13 cellular contexts compared by ENCODE assay signal in the genomic region with DNA sequence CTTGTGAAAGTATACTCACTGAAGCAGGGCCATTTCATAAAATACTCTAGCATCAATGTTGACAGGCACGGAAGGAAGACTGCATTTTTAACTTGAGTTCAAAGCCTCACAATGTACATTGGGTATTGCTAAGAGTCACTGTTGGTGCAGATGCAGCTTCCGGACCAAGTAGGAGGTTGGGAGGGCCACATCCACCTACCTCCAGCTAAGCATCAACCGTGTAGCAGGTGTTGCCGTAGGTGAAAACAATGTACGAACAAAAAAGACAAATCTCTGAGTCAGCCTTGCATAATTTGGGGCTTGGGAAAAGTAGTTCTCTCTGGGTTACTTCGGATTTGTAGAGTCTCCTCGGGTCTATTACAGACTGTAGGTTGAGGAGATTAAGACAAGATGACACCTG. TPM values are rescaled to one million over a fixed set of nuclear protein-coding genes. Genes with fewer than 3 reads are reported as not detected.
DNase-seq lines count a peak whose midpoint lies in the region; ATAC-seq and TF ChIP-seq lines count a peak whose summit lies in the region.
"Had no signal": no experiment of that assay in that cellular context is flagged by ENCODE, and none has a peak within 500 bp of the region (broad histone marks: within the 10 kb centered on the region; RNA-seq: fewer than 3 reads in every experiment).

No MANE protein-coding gene starts in this region.

- 0 out of 2 replicates have a peak overlapping the region, but pooled peaks have one; percentile 44 for H3K27ac ChIP-seq in 22Rv1
- peak overlapping the region; percentile 1; the same call in 1 of the 2 replicates for H3K27ac ChIP-seq in ACC112 (ENCODE audit: low read depth, low read length)
- H3K27ac ChIP-seq in skeletal muscle tissue (ENCODE audit: low read depth, low read length): peak overlapping the region; percentile 9
- H3K27ac ChIP-seq: BLaER1 had no signal

- H3K36me3 ChIP-seq in ACC112 (ENCODE audit: insufficient read depth, low read length): peaks cover 28% of the 10 kb centered on the region; the same call in 1 of the 2 replicates
- H3K36me3 ChIP-seq in skeletal muscle tissue (ENCODE audit: control insufficient read depth in 3 of 3, insufficient read depth in 3 of 3, low read length in 3 of 3): no peaks in the 10 kb centered on the region
- H3K36me3 ChIP-seq: BLaER1, HAP-1 had no signal

- CTCF ChIA-PET in WTC11 (lab: Charles Lee): no interaction called here

- H3K27me3 Mint-ChIP-seq in WTC11 (ENCODE audit: low read depth): no peaks in the 10 kb centered on the region
- H3K27me3 Mint-ChIP-seq: CD8-positive, alpha-beta memory T cell had no signal

- no peak for ATAC-seq in WTC11

- peaks cover 63% of the 10 kb centered on the region for H3K79me2 ChIP-seq in ACC112 (ENCODE audit: control insufficient read depth, insufficient read depth, low read length, unreplicated experiment)

- H3K4me1 ChIP-seq in ACC112 (ENCODE audit: control insufficient read depth, insufficient read depth, low read length, unreplicated experiment) (peaks cover 74% of the 10 kb centered on the region), skeletal muscle tissue (ENCODE audit: control insufficient read depth in 3 of 3, insufficient read depth in 3 of 3, low read length in 3 of 3) (peaks cover 46 to 63% (median 50%) of the 10 kb centered on the region in 3 donors)
- H3K4me1 ChIP-seq: BLaER1, Caco-2 had no signal

- intact Hi-C loops in head of caudate nucleus (cut with DNase I): no loop called here

- DNase-seq in head of caudate nucleus (peak in 25 of 42 donors; percentile 7 to 79 (median 34)), WTC11 (ENCODE audit: low spot score) (no peak), T-helper 9 cell (no peak)
- no peak for DNase-seq in stimulated activated CD4-positive, alpha-beta T cell treated with anti-CD3 and anti-CD28 coated beads, Interleukin-2, amount 100 ng/mL, for 48 hours
- DNase-seq: AML-193; Caco-2; CD8-positive, alpha-beta memory T cell; GF-D8 had no signal

- H3K36me3 Mint-ChIP-seq in WTC11: peaks cover 13% of the 10 kb centered on the region

- H3K9me3 Mint-ChIP-seq in WTC11: peaks cover 5% of the 10 kb centered on the region; the same call in 1 of the 2 replicates

- no peak overlapping the region for H2AFZ ChIP-seq in ACC112 (ENCODE audit: low read length, unreplicated experiment)

- no peaks in the 10 kb centered on the region for H3K9me3 ChIP-seq in skeletal muscle tissue (ENCODE audit: control insufficient read depth in 3 of 3, low read length in 3 of 3)
- H3K9me3 ChIP-seq: BLaER1, Caco-2, HAP-1 had no signal

- POLR2A ChIA-PET in WTC11 (lab: Charles Lee): no interaction called here

- no peak overlapping the region for H3K27ac Mint-ChIP-seq in WTC11
- H3K27ac Mint-ChIP-seq: CD8-positive, alpha-beta memory T cell had no signal

- H3K4me3 Mint-ChIP-seq in WTC11: no peak overlapping the region
- H3K4me3 Mint-ChIP-seq: CD8-positive, alpha-beta memory T cell had no signal

- peaks cover 2% of the 10 kb centered on the region for H3K4me1 Mint-ChIP-seq in WTC11
- H3K4me1 Mint-ChIP-seq: CD8-positive, alpha-beta memory T cell had no signal

- no peaks in the 10 kb centered on the region for H3K27me3 ChIP-seq in ACC112 (ENCODE audit: insufficient read depth, low read length)
- H3K27me3 ChIP-seq in skeletal muscle tissue (ENCODE audit: control insufficient read depth in 3 of 3, insufficient read depth in 3 of 3, low read length in 3 of 3): no peaks in the 10 kb centered on the region
- H3K27me3 ChIP-seq: BLaER1 had no signal

- TF ChIP-seq CTCF in 22Rv1 (IDR thresholded peaks at IDR 0.05): no peak
- no peak for TF ChIP-seq CTCF in WTC11 (IDR thresholded peaks at IDR 0.05)

- H3K4me3 ChIP-seq in ACC112 (ENCODE audit: low read depth, low read length) (no peak overlapping the region), skeletal muscle tissue (ENCODE audit: low read length in 3 of 3) (no peak overlapping the region)
- H3K4me3 ChIP-seq: BLaER1, HAP-1 had no signal

- H3K9ac ChIP-seq in skeletal muscle tissue (ENCODE audit: low read depth in 1 of 3, low read length in 3 of 3): no peak overlapping the region
- H3K9ac ChIP-seq: BLaER1 had no signal

TF ChIP-seq in WTC11, 78 proteins besides CTCF, POLR2A, EP300 and RAD21 (continues in another document):
- TF ChIP-seq GRHL2 (CRISPR knock-in tag; IDR thresholded peaks at IDR 0.05; ENCODE audit: insufficient replicate concordance, severe bottlenecking): no peak
- TF ChIP-seq ATF1 (CRISPR knock-in tag; IDR thresholded peaks at IDR 0.05): no peak
- TF ChIP-seq, protein P1, sequence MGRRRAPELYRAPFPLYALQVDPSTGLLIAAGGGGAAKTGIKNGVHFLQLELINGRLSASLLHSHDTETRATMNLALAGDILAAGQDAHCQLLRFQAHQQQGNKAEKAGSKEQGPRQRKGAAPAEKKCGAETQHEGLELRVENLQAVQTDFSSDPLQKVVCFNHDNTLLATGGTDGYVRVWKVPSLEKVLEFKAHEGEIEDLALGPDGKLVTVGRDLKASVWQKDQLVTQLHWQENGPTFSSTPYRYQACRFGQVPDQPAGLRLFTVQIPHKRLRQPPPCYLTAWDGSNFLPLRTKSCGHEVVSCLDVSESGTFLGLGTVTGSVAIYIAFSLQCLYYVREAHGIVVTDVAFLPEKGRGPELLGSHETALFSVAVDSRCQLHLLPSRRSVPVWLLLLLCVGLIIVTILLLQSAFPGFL (CRISPR knock-in tag; IDR thresholded peaks at IDR 0.05; ENCODE audit: borderline replicate concordance): no peak
- no peak for TF ChIP-seq MYBL2 (CRISPR knock-in tag; IDR thresholded peaks at IDR 0.05)
- TF ChIP-seq RORB (CRISPR knock-in tag; IDR thresholded peaks at IDR 0.05): no peak
- TF ChIP-seq CREM (CRISPR knock-in tag; IDR thresholded peaks at IDR 0.05): no peak
- TF ChIP-seq KAT7 (CRISPR knock-in tag; IDR thresholded peaks at IDR 0.05; ENCODE audit: borderline replicate concordance): no peak
- TF ChIP-seq SMAD4 (CRISPR knock-in tag; IDR thresholded peaks at IDR 0.05): no peak
- TF ChIP-seq, protein P2, sequence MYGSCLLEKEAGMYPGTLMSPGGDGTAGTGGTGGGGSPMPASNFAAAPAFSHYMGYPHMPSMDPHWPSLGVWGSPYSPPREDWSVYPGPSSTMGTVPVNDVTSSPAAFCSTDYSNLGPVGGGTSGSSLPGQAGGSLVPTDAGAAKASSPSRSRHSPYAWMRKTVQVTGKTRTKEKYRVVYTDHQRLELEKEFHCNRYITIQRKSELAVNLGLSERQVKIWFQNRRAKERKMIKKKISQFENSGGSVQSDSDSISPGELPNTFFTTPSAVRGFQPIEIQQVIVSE (CRISPR knock-in tag; IDR thresholded peaks at IDR 0.05; ENCODE audit: borderline replicate concordance): no peak
- TF ChIP-seq, protein P3, sequence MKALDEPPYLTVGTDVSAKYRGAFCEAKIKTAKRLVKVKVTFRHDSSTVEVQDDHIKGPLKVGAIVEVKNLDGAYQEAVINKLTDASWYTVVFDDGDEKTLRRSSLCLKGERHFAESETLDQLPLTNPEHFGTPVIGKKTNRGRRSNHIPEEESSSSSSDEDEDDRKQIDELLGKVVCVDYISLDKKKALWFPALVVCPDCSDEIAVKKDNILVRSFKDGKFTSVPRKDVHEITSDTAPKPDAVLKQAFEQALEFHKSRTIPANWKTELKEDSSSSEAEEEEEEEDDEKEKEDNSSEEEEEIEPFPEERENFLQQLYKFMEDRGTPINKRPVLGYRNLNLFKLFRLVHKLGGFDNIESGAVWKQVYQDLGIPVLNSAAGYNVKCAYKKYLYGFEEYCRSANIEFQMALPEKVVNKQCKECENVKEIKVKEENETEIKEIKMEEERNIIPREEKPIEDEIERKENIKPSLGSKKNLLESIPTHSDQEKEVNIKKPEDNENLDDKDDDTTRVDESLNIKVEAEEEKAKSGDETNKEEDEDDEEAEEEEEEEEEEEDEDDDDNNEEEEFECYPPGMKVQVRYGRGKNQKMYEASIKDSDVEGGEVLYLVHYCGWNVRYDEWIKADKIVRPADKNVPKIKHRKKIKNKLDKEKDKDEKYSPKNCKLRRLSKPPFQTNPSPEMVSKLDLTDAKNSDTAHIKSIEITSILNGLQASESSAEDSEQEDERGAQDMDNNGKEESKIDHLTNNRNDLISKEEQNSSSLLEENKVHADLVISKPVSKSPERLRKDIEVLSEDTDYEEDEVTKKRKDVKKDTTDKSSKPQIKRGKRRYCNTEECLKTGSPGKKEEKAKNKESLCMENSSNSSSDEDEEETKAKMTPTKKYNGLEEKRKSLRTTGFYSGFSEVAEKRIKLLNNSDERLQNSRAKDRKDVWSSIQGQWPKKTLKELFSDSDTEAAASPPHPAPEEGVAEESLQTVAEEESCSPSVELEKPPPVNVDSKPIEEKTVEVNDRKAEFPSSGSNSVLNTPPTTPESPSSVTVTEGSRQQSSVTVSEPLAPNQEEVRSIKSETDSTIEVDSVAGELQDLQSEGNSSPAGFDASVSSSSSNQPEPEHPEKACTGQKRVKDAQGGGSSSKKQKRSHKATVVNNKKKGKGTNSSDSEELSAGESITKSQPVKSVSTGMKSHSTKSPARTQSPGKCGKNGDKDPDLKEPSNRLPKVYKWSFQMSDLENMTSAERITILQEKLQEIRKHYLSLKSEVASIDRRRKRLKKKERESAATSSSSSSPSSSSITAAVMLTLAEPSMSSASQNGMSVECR (CRISPR knock-in tag; IDR thresholded peaks at IDR 0.05; ENCODE audit: borderline replicate concordance): no peak
- no peak for TF ChIP-seq ZNF671 (CRISPR knock-in tag; IDR thresholded peaks at IDR 0.05)
- TF ChIP-seq, protein P4, sequence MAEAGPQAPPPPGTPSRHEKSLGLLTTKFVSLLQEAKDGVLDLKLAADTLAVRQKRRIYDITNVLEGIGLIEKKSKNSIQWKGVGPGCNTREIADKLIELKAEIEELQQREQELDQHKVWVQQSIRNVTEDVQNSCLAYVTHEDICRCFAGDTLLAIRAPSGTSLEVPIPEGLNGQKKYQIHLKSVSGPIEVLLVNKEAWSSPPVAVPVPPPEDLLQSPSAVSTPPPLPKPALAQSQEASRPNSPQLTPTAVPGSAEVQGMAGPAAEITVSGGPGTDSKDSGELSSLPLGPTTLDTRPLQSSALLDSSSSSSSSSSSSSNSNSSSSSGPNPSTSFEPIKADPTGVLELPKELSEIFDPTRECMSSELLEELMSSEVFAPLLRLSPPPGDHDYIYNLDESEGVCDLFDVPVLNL (CRISPR knock-in tag; IDR thresholded peaks at IDR 0.05; ENCODE audit: borderline replicate concordance, low read depth): no peak
- TF ChIP-seq TEAD1 (CRISPR knock-in tag; IDR thresholded peaks at IDR 0.05): no peak

RNA-seq across cellular contexts. Expression of a gene that starts 48.1 kb away (rescaled TPM):
- 37.6 TPM for total RNA-seq in skeletal muscle tissue
- 13.9 to 17.3 TPM (median 13.9 TPM) in 3 replicates for total RNA-seq in WTC11 (2021)
- total RNA-seq: Caco-2; CD8-positive, alpha-beta memory T cell had no signal

Comparison
In these comparisons a context has a peak if more than half of its experiments do, and no peak if none do; other contexts are left out.
1. DNase-seq: peak in head of caudate nucleus (25 of 42); none in WTC11 (single experiment), T-helper 9 cell (single experiment) and stimulated activated CD4-positive, alpha-beta T cell treated with anti-CD3 and anti-CD28 coated beads, Interleukin-2, amount 100 ng/mL, for 48 hours (0 of 2).
2. Peak in every context shown above with its lines, with median percentiles within 50 percentile points of each other: H3K27ac ChIP-seq.